Comparison of ENCODE assay signal across 10 cellular contexts in genomic region chr2:105772362-105772761, GRCh38. TPM values are rescaled to one million over a fixed set of nuclear protein-coding genes. Genes with fewer than 3 reads are reported as not detected.
A peak's percentile ranks its signal among the peaks of the same experiment; 100 is the strongest.
DNase-seq lines count a peak whose midpoint lies in the region; ATAC-seq, FAIRE-seq and TF ChIP-seq lines count a peak whose summit lies in the region.
"Had no signal": no experiment of that assay in that cellular context is flagged by ENCODE, and none has a peak within 500 bp of the region (broad histone marks: within the 10 kb centered on the region; RNA-seq: fewer than 3 reads in every experiment).

No MANE protein-coding gene starts in this region.

- H3K4me2 ChIP-seq in BLaER1 (peak overlapping the region; percentile 93), H1 (ENCODE audit: insufficient read depth in 1 of 2, low read depth in 2 of 2, low read length in 2 of 2) (no peak overlapping the region)

- peaks cover 78% of the 10 kb centered on the region for H3K4me1 Mint-ChIP-seq in T-helper 17 cell
- peaks cover 75% of the 10 kb centered on the region for H3K4me1 Mint-ChIP-seq in nephron progenitor cell
- H3K4me1 Mint-ChIP-seq in endodermal cell: peaks cover 41% of the 10 kb centered on the region

- CTCF ChIA-PET in H1 (lab: Charles Lee; ENCODE audit: partially characterized antibody): interaction anchor here (1.4 to 2.0 kb wide), 2 partner anchors 11 to 142 kb away, joined by 3 to 5 read pairs; no protein-coding TSS in a partner anchor

- H3K79me2 ChIP-seq in H1 (ENCODE audit: control insufficient read depth in 1 of 2, insufficient read depth in 2 of 2, low read length in 2 of 2): peaks cover 8 to 91% of the 10 kb centered on the region in 2 experiments

- H2BK20ac ChIP-seq in H1 (ENCODE audit: low read length): no peak overlapping the region

- 0 out of 2 replicates have a peak overlapping the region, but pooled peaks have one; percentile 53 for H2AK5ac ChIP-seq in H1 (ENCODE audit: low read depth, low read length)

- 89% methylated on average over 5 of the region's 5 CpGs; no CpG with 5 or more reads in 1 of the 2 experiments for WGBS in H1 (ENCODE audit: extremely low coverage in 1 of 2, insufficient coverage in 1 of 2, insufficient read length in 1 of 2, insufficient replicate concordance in 2 of 2, low coverage in 1 of 2, low lambda C conversion rate in 2 of 2, missing lambda C conversion rate in 1 of 2), 2 experiments
- 83 to 88% methylated on average over 3 to 5 of the region's 5 CpGs for WGBS in endodermal cell (ENCODE audit: insufficient coverage in 1 of 2, insufficient read length in 1 of 2), 2 experiments

- peak overlapping the region; percentile 80 for H3K4me3 Mint-ChIP-seq in T-helper 17 cell
- H3K4me3 Mint-ChIP-seq in nephron progenitor cell: no peak overlapping the region
- no peak overlapping the region for H3K4me3 Mint-ChIP-seq in endodermal cell

- H3K36me3 Mint-ChIP-seq in T-helper 17 cell (ENCODE audit: low read depth): peaks cover 6% of the 10 kb centered on the region
- peaks cover 21% of the 10 kb centered on the region for H3K36me3 Mint-ChIP-seq in nephron progenitor cell (ENCODE audit: low read depth)
- peaks cover 7% of the 10 kb centered on the region for H3K36me3 Mint-ChIP-seq in endodermal cell (ENCODE audit: low read depth)

- ATAC-seq in T-helper 17 cell: no peak

- no peak overlapping the region for H2BK5ac ChIP-seq in H1 (ENCODE audit: low read depth, low read length)

- DNase-seq in T-helper 17 cell: no peak
- no peak for DNase-seq in H1 (ENCODE audit: low read depth in 1 of 2, low spot score in 2 of 2)
- DNase-seq in nephron progenitor cell: no peak
- DNase-seq in activated CD4-positive, CD25-positive, alpha-beta regulatory T cell (lab: John Stamatoyannopoulos, UW): no peak
- no peak for DNase-seq in NCI-H1092 treated with DMSO at 0.1 percent for 48 hours (lab: John Stamatoyannopoulos, UW)
- DNase-seq in endodermal cell: no peak
- DNase-seq in uterus: no peak
- DNase-seq: NCI-H187 had no signal

- no peak overlapping the region for H4K5ac ChIP-seq in H1 (ENCODE audit: insufficient read length, low read depth, low read length)

- no peak overlapping the region for H3K9ac ChIP-seq in BLaER1
- H3K9ac ChIP-seq in H1 (replicated peaks in 1 of 4; ENCODE audit: extremely low read depth in 1 of 4, low read depth in 3 of 4, low read length in 3 of 4): no peak overlapping the region
- H3K9ac ChIP-seq in endodermal cell (ENCODE audit: extremely low read depth, low read length, poor library complexity, severe bottlenecking): no peak overlapping the region

- no peaks in the 10 kb centered on the region for H3K9me3 Mint-ChIP-seq in nephron progenitor cell
- H3K9me3 Mint-ChIP-seq in endodermal cell: no peaks in the 10 kb centered on the region

- no peak overlapping the region; the same call in 1 of the 2 replicates for H2BK12ac ChIP-seq in H1 (ENCODE audit: low read depth, low read length)

- H3K4me3 ChIP-seq in BLaER1 (no peak overlapping the region), H1 (ENCODE audit: extremely low read depth in 1 of 4, insufficient read depth in 2 of 4, low read depth in 3 of 4, low read length in 4 of 4) (no peak overlapping the region), endodermal cell (ENCODE audit: low read length) (no peak overlapping the region), uterus (no peak overlapping the region)

- intact Hi-C loops in uterus (cut with DNase I; ENCODE audit: low total_unique reads): no loop called here

- no peak overlapping the region for H4K8ac ChIP-seq in H1 (ENCODE audit: extremely low read depth, insufficient read depth, low read length)

- no peak overlapping the region for H4K91ac ChIP-seq in H1 (replicated peaks; ENCODE audit: insufficient read length, low read length)

- H3K23ac ChIP-seq in H1 (ENCODE audit: insufficient read length): no peak overlapping the region

- FAIRE-seq in H1 (lab: Jason Lieb, UNC): no peak

- H3K27ac Mint-ChIP-seq in T-helper 17 cell (peak overlapping the region; percentile 96), nephron progenitor cell (peak overlapping the region; percentile 60), endodermal cell (no peak overlapping the region)

- TF ChIP-seq RAD21 in H1 (IDR thresholded peaks at IDR 0.05 in 1 of 2, conservative IDR thresholded peaks at IDR 0.05 in 1 of 2; ENCODE audit: low read depth in 2 of 2, low read length in 2 of 2): no peak

- no peak overlapping the region for H2BK120ac ChIP-seq in H1 (replicated peaks; ENCODE audit: low read depth, low read length)

- no peak for TF ChIP-seq CTCF in H1 (IDR thresholded peaks at IDR 0.05; ENCODE audit: control extremely low read depth in 1 of 3, insufficient read depth in 1 of 3, low read depth in 1 of 3, low read length in 3 of 3)
- no peak for TF ChIP-seq CTCF in nephron progenitor cell (IDR thresholded peaks at IDR 0.05)
- no peak for TF ChIP-seq CTCF in endodermal cell (conservative IDR thresholded peaks at IDR 0.05)
- no peak for TF ChIP-seq CTCF in uterus (IDR thresholded peaks at IDR 0.05)

- TF ChIP-seq EP300 in H1 (IDR thresholded peaks at IDR 0.05; ENCODE audit: borderline replicate concordance in 1 of 2, low read depth in 2 of 2, low read length in 2 of 2): no peak

- H3K4me1 ChIP-seq in BLaER1 (peaks cover 94% of the 10 kb centered on the region), H1 (replicated peaks in 1 of 4; ENCODE audit: control insufficient read depth in 3 of 4, insufficient read depth in 4 of 4, low read length in 3 of 4) (peaks cover 3 to 25% (median 9%) of the 10 kb centered on the region in 4 experiments), endodermal cell (ENCODE audit: control insufficient read depth, insufficient read depth, low read length) (peaks cover 8% of the 10 kb centered on the region), uterus (peaks cover 0 to 14% of the 10 kb centered on the region in 2 donors)

- H3K79me1 ChIP-seq in H1 (ENCODE audit: low read depth, low read length): peaks cover 27% of the 10 kb centered on the region

- H3K27me3 Mint-ChIP-seq in T-helper 17 cell (no peaks in the 10 kb centered on the region), nephron progenitor cell (ENCODE audit: low read depth, poor library complexity) (no peaks in the 10 kb centered on the region), endodermal cell (ENCODE audit: insufficient read depth) (no peaks in the 10 kb centered on the region)

- peaks cover 37% of the 10 kb centered on the region for H3K36me3 ChIP-seq in BLaER1
- H3K36me3 ChIP-seq in H1 (ENCODE audit: control insufficient read depth in 2 of 4, insufficient read depth in 4 of 4, low read length in 3 of 4): no peaks in the 10 kb centered on the region
- H3K36me3 ChIP-seq in endodermal cell (ENCODE audit: control insufficient read depth, insufficient read depth, low read length): peaks cover 13% of the 10 kb centered on the region
- no peaks in the 10 kb centered on the region for H3K36me3 ChIP-seq in uterus

- H3K27ac ChIP-seq in BLaER1: peak overlapping the region; percentile 37; the same call in 1 of the 2 replicates
- H3K27ac ChIP-seq in H1 (ENCODE audit: low read depth, low read length): no peak overlapping the region
- no peak overlapping the region for H3K27ac ChIP-seq in endodermal cell (ENCODE audit: low read depth, low read length)
- peak overlapping the region in 1 of 2 donors; percentile 52 for H3K27ac ChIP-seq in uterus
- H3K27ac ChIP-seq: C4-2B had no signal

- no peak overlapping the region for H3K14ac ChIP-seq in H1 (ENCODE audit: insufficient read length)

- H3K9me3 ChIP-seq in BLaER1 (peaks cover 15% of the 10 kb centered on the region), T-helper 17 cell (ENCODE audit: control insufficient read depth, low read length, poor library complexity, severe bottlenecking) (no peaks in the 10 kb centered on the region), H1 (ENCODE audit: insufficient read depth in 2 of 2, low read depth in 1 of 2, low read length in 1 of 2) (no peaks in the 10 kb centered on the region), endodermal cell (ENCODE audit: control insufficient read depth, low read length) (no peaks in the 10 kb centered on the region), uterus (no peaks in the 10 kb centered on the region)

- H4K20me1 ChIP-seq in BLaER1 (peaks cover 100% of the 10 kb centered on the region), H1 (replicated peaks in 1 of 2; ENCODE audit: control insufficient read depth in 1 of 2, insufficient read depth in 2 of 2, low read length in 2 of 2) (peaks cover 12 to 31% of the 10 kb centered on the region in 2 experiments)

- TF ChIP-seq POLR2A in H1 (IDR thresholded peaks at IDR 0.05; ENCODE audit: control extremely low read depth in 1 of 2, low read depth in 2 of 2, low read length in 2 of 2) (no peak), uterus (IDR thresholded peaks at IDR 0.05) (no peak)

- H2AFZ ChIP-seq in H1 (ENCODE audit: low read length): no peak overlapping the region

- no peak overlapping the region for H3K56ac ChIP-seq in H1 (replicated peaks; ENCODE audit: insufficient read length, low read depth, low read length)

- H3K18ac ChIP-seq in H1 (ENCODE audit: extremely low read depth, low read length): no peak overlapping the region; the same call in 1 of the 2 replicates

- POLR2A ChIA-PET in H1 (lab: Charles Lee; ENCODE audit: partially characterized antibody): interaction anchor here (1.8 kb wide), 1 partner anchor 10 kb away, joined by 5 read pairs; no protein-coding TSS in a partner anchor

- H2BK15ac ChIP-seq in H1 (ENCODE audit: low read length): no peak overlapping the region

- no peak overlapping the region for H3K4ac ChIP-seq in H1 (replicated peaks; ENCODE audit: insufficient read length, low read depth, low read length)

- H3K27me3 ChIP-seq in BLaER1 (no peaks in the 10 kb centered on the region), H1 (replicated peaks in 1 of 4; ENCODE audit: control insufficient read depth in 3 of 4, extremely low read depth in 1 of 4, insufficient read depth in 3 of 4, low read length in 3 of 4) (no peaks in the 10 kb centered on the region), endodermal cell (ENCODE audit: control insufficient read depth, insufficient read depth, low read length, poor library complexity, severe bottlenecking) (no peaks in the 10 kb centered on the region), uterus (no peaks in the 10 kb centered on the region)

- no peaks in the 10 kb centered on the region for H3K23me2 ChIP-seq in H1 (ENCODE audit: low read depth, low read length)

RNA-seq across cellular contexts. Expression of gene NCK2, which starts 27.6 kb away (rescaled TPM):
- total RNA-seq in T-helper 17 cell (100 to 1,000 TPM; 114 to 151 TPM), endodermal cell (10 to 100 TPM; 58.9 to 63.8 TPM), uterus (10 to 100 TPM; 14.7 to 47.5 (median 29.3) TPM)
- total RNA-seq in H1 (2021; fragmentation: NEBNext Ultra II Directional; extraction: Animal tissue kit (Norgen Biotek cat#: 25700)): 61.7 and 65.7 TPM in 2 replicates
- polyA plus RNA-seq in H1 (2011; rRNA removed): 30.3 and 43.3 TPM in 2 replicates
- polyA plus RNA-seq in H1 (2011; cell fraction: cytosol; rRNA removed): 53.3 TPM
- 29.7 TPM for polyA plus RNA-seq in H1 (2011; cell fraction: nucleus; rRNA removed)
- 40.0 to 65.8 TPM (median 58.8 TPM) in 4 replicates for polyA plus RNA-seq in H1 (2012, experiment 1 of 2)
- polyA plus RNA-seq in H1 (2012, experiment 2 of 2): 18.2 TPM
- polyA plus RNA-seq in H1 (2013, experiment 1 of 2): 47.1 TPM
- polyA plus RNA-seq in H1 (2013, experiment 2 of 2): 48.3 TPM
- polyA minus RNA-seq in H1 (2011; rRNA and poly(A)+ RNA removed): 25.2 and 26.7 TPM in 2 replicates
- polyA minus RNA-seq in H1 (2011; cell fraction: cytosol; rRNA and poly(A)+ RNA removed): 20.3 TPM
- polyA minus RNA-seq in H1 (2011; cell fraction: nucleus; rRNA and poly(A)+ RNA removed): 18.3 TPM
- polyA plus RNA-seq in endodermal cell (2013, experiment 1 of 2): 58.3 TPM
- polyA plus RNA-seq in endodermal cell (2013, experiment 2 of 2): 54.9 TPM
